ENCODE assay signal across 7 cellular contexts in genomic region chr3:79497447-79498111, GRCh38.
DNase-seq lines count a peak whose midpoint lies in the region; TF ChIP-seq lines count a peak whose summit lies in the region.

No MANE protein-coding gene starts in this region.

- H3K9me3 Mint-ChIP-seq in neural crest cell = peaks cover 4% of the 10 kb centered on the region

- no peaks in the 10 kb centered on the region for H3K27me3 ChIP-seq in KMS-11 (ENCODE audit: insufficient read depth, low read depth)
- H3K27me3 ChIP-seq in ovary = no peaks in the 10 kb centered on the region

- no peaks in the 10 kb centered on the region for H3K27me3 Mint-ChIP-seq in neural crest cell (ENCODE audit: low read depth)

- H3K4me1 Mint-ChIP-seq in neural crest cell = no peaks in the 10 kb centered on the region

- intact Hi-C loops in ovary (cut with DNase I) = no loop called here

- H3K4me3 Mint-ChIP-seq in neural crest cell = no peak overlapping the region

- H3K36me3 ChIP-seq in KMS-11 (ENCODE audit: insufficient read depth) (no peaks in the 10 kb centered on the region), ovary (no peaks in the 10 kb centered on the region)

- no peaks in the 10 kb centered on the region for H3K9me3 ChIP-seq in ovary

- no peak overlapping the region for H2AFZ ChIP-seq in KMS-11 (ENCODE audit: low read depth)

- in situ Hi-C loops in T47D (cut with HindIII; ENCODE audit: low pct_unique_long_range_greater_than_20kb, low sequenced_read_pairs) = no loop called here

- no peaks in the 10 kb centered on the region for H3K36me3 Mint-ChIP-seq in neural crest cell (ENCODE audit: low read depth)

- TF ChIP-seq CTCF in GM12875 (IDR thresholded peaks at IDR 0.05; ENCODE audit: borderline replicate concordance, insufficient read depth, low read depth, low read length) (peak; percentile 42; the same call in 1 of the 2 replicates), KMS-11 (conservative IDR thresholded peaks at IDR 0.05; ENCODE audit: low read depth, low read length) (peak; percentile 66), neural crest cell (conservative IDR thresholded peaks at IDR 0.05) (peak; percentile 91), ovary (IDR thresholded peaks at IDR 0.05) (peak in 1 of 3 donors; percentile 27)

- no peak for TF ChIP-seq EP300 in ovary (IDR thresholded peaks at IDR 0.05)

- WGBS in ovary, 3 donors = 29 to 33% (median 31%) methylated on average over 7 of the region's 7 CpGs

- H3K27ac Mint-ChIP-seq in neural crest cell (ENCODE audit: unreplicated experiment) = no peak overlapping the region

- no peak overlapping the region for H3K4me3 ChIP-seq in GM12875 (ENCODE audit: low read depth, low read length)
- no peak overlapping the region for H3K4me3 ChIP-seq in KMS-11 (IDR thresholded peaks at IDR 0.05; ENCODE audit: insufficient read depth, low read depth, low read length)
- H3K4me3 ChIP-seq in ovary = no peak overlapping the region

- H3K27ac ChIP-seq in KMS-11 (no peak overlapping the region), ovary (no peak overlapping the region)

- no peak overlapping the region for H3K9ac ChIP-seq in KMS-11

- peak; percentile 31 for DNase-seq in T47D (ENCODE audit: low read depth in 1 of 2, low spot score in 1 of 2)
- DNase-seq in neural crest cell (ENCODE audit: low read depth, low spot score) = no peak
- no peak for DNase-seq in activated CD4-positive, alpha-beta T cell treated with anti-CD3 and anti-CD28 coated beads for 48 hours
- no peak for DNase-seq in activated T-cell treated with anti-CD3 and anti-CD28 coated beads, Interleukin-2, amount 50 U/mL, for 1 hour
- no peak for DNase-seq in ovary

- no peaks in the 10 kb centered on the region for H3K4me1 ChIP-seq in KMS-11 (ENCODE audit: low read depth, poor library complexity, severe bottlenecking)
- no peaks in the 10 kb centered on the region for H3K4me1 ChIP-seq in ovary (ENCODE audit: insufficient read depth)

- no peaks in the 10 kb centered on the region for H4K20me1 ChIP-seq in KMS-11 (ENCODE audit: insufficient read depth)

- H3K79me2 ChIP-seq in KMS-11 (ENCODE audit: insufficient read depth, low read depth) = no peaks in the 10 kb centered on the region

- TF ChIP-seq POLR2A in ovary (IDR thresholded peaks at IDR 0.05) = no peak

- no peak overlapping the region for H3K4me2 ChIP-seq in KMS-11

Comparison
In these comparisons a context has a peak if more than half of its experiments do, and no peak if none do; other contexts are left out.
1. DNase-seq: peak in T47D (2 of 2); none in neural crest cell (single experiment), activated CD4-positive, alpha-beta T cell treated with anti-CD3 and anti-CD28 coated beads for 48 hours (single experiment), activated T-cell treated with anti-CD3 and anti-CD28 coated beads, Interleukin-2, amount 50 U/mL, for 1 hour (single experiment) and ovary (0 of 5).